9 cellular contexts compared by ENCODE assay signal in genomic region chr9:126613656-126614055, GRCh38. TPM values are rescaled to one million over a fixed set of nuclear protein-coding genes. Genes with fewer than 3 reads are reported as not detected.
DNase-seq lines count a peak whose midpoint lies in the region; ATAC-seq, FAIRE-seq and TF ChIP-seq lines count a peak whose summit lies in the region.
"Had no signal": no experiment of that assay in that cellular context is flagged by ENCODE, and none has a peak within 500 bp of the region (broad histone marks: within the 10 kb centered on the region; RNA-seq: fewer than 3 reads in every experiment).

Gene LMX1B (plus strand): TSS chr9:126613928. CDS start chr9:126614450, 522 bp downstream.

- peaks cover 3% of the 10 kb centered on the region; the same call in 1 of the 3 replicates for H3K9me3 Mint-ChIP-seq in GM23338
- no peaks in the 10 kb centered on the region for H3K9me3 Mint-ChIP-seq in activated naive CD8-positive, alpha-beta T cell treated with anti-CD3 and anti-CD28 coated beads for 36 hours

- H3K4me3 ChIP-seq in A549: peak within 1 kb of the TSS; percentile 79
- H3K4me3 ChIP-seq in GM23338: peak within 1 kb of the TSS; percentile 58
- peak within 1 kb of the TSS; percentile 20 to 42 for H3K4me3 ChIP-seq in vagina
- H3K4me3 ChIP-seq: GM12878 had no signal

- TF ChIP-seq POLR2A in A549 (IDR thresholded peaks at IDR 0.05; ENCODE audit: low read length) (peak; percentile 39), vagina (IDR thresholded peaks at IDR 0.05) (no peak)

- intact Hi-C loops in vagina (cut with DNase I): no loop called here

- H3K79me2 ChIP-seq in GM23338 (replicated peaks; ENCODE audit: insufficient read depth): no peaks in the 10 kb centered on the region

- POLR2A ChIA-PET in A549 (lab: Yijun Ruan, JAX): no interaction called here

- peaks cover 10% of the 10 kb centered on the region; the same call in 1 of the 2 replicates for H4K20me1 ChIP-seq in GM23338 (replicated peaks; ENCODE audit: insufficient read depth)

- H3K4me1 Mint-ChIP-seq in GM23338: peaks cover 48% of the 10 kb centered on the region
- H3K4me1 Mint-ChIP-seq in activated naive CD8-positive, alpha-beta T cell treated with anti-CD3 and anti-CD28 coated beads for 36 hours: peaks cover 24% of the 10 kb centered on the region

- peak within 1 kb of the TSS; percentile 72 for H3K4me3 Mint-ChIP-seq in GM23338
- peak within 1 kb of the TSS; percentile 61 for H3K4me3 Mint-ChIP-seq in activated naive CD8-positive, alpha-beta T cell treated with anti-CD3 and anti-CD28 coated beads for 36 hours

- H3K36me3 ChIP-seq in GM23338 (ENCODE audit: insufficient read depth): no peaks in the 10 kb centered on the region
- H3K36me3 ChIP-seq in vagina: no peaks in the 10 kb centered on the region

- TF ChIP-seq EP300 in A549 (IDR thresholded peaks at IDR 0.05): no peak

- H3K27me3 Mint-ChIP-seq in GM23338 (ENCODE audit: insufficient read depth, low read depth, poor library complexity): peaks cover 92% of the 10 kb centered on the region
- peaks cover 88% of the 10 kb centered on the region for H3K27me3 Mint-ChIP-seq in activated naive CD8-positive, alpha-beta T cell treated with anti-CD3 and anti-CD28 coated beads for 36 hours

- H3K36me3 Mint-ChIP-seq in GM23338 (ENCODE audit: low read depth): no peaks in the 10 kb centered on the region
- no peaks in the 10 kb centered on the region for H3K36me3 Mint-ChIP-seq in activated naive CD8-positive, alpha-beta T cell treated with anti-CD3 and anti-CD28 coated beads for 36 hours

- H3K4me2 ChIP-seq in A549: peak within 1 kb of the TSS; percentile 97
- H3K4me2 ChIP-seq in GM23338: peak within 1 kb of the TSS; percentile 85

- DNase-seq in A549 (ENCODE audit: low read depth in 1 of 2, low spot score in 1 of 2) (peak; percentile 89), GM23338 (ENCODE audit: low spot score) (peak; percentile 89), iPS-NIHi11 (ENCODE audit: low spot score) (peak; percentile 81), vagina (ENCODE audit: extremely low spot score in 2 of 2) (no peak)
- no peak for DNase-seq in activated naive CD8-positive, alpha-beta T cell treated with anti-CD3 and anti-CD28 coated beads for 36 hours
- no peak for DNase-seq in effector CD4-positive, alpha-beta T cell

- no peaks in the 10 kb centered on the region for H3K9me3 ChIP-seq in A549
- no peaks in the 10 kb centered on the region for H3K9me3 ChIP-seq in vagina

- no peak for TF ChIP-seq RAD21 in A549 (conservative IDR thresholded peaks at IDR 0.05 in 1 of 2, IDR thresholded peaks at IDR 0.05 in 1 of 2)

- H3K9me2 ChIP-seq in GM23338 (ENCODE audit: insufficient read depth): no peaks in the 10 kb centered on the region

- H3K4me1 ChIP-seq in A549 (peaks cover 17% of the 10 kb centered on the region), GM23338 (ENCODE audit: insufficient read depth) (peaks cover 45% of the 10 kb centered on the region), vagina (peaks cover 40% of the 10 kb centered on the region)

- H3K27me3 ChIP-seq in GM23338 (ENCODE audit: insufficient read depth): peaks cover 94% of the 10 kb centered on the region
- H3K27me3 ChIP-seq in vagina: peaks cover 27% of the 10 kb centered on the region

- CTCF ChIA-PET in A549 (lab: Yijun Ruan, JAX): interaction anchor here (0.5 to 3.6 kb wide), 5 partner anchors 11 to 135 kb away, joined by 3 to 31 read pairs (median 3); no protein-coding TSS in a partner anchor

- H2AFZ ChIP-seq in GM23338: peak within 1 kb of the TSS; percentile 85

- no peak within 1 kb of the TSS for H3K27ac Mint-ChIP-seq in GM23338
- no peak within 1 kb of the TSS for H3K27ac Mint-ChIP-seq in activated naive CD8-positive, alpha-beta T cell treated with anti-CD3 and anti-CD28 coated beads for 36 hours

- FAIRE-seq in A549 (lab: Jason Lieb, UNC): no peak
- FAIRE-seq: GM12878 had no signal

- ATAC-seq in A549 (0 out of 6 replicates have a peak, but pooled peaks of 1 of the 2 experiments have one; percentile 14), GM23338 (no peak), GM21528 (IDR thresholded peaks at IDR 0.05; ENCODE audit: low FRiP score, unreplicated experiment) (no peak), HG02938 (IDR thresholded peaks at IDR 0.05; ENCODE audit: unreplicated experiment) (no peak)
- ATAC-seq: GM12878 had no signal

- H3K27ac ChIP-seq in A549 (peak within 1 kb of the TSS; percentile 66 to 83), GM23338 (ENCODE audit: low read depth) (no peak within 1 kb of the TSS), vagina (no peak within 1 kb of the TSS)

- H3F3A ChIP-seq in GM23338 (replicated peaks; ENCODE audit: low read depth): peaks cover 21% of the 10 kb centered on the region

- TF ChIP-seq CTCF in A549 (IDR thresholded peaks at IDR 0.05): no peak
- no peak for TF ChIP-seq CTCF in GM23338 (conservative IDR thresholded peaks at IDR 0.05; ENCODE audit: low read depth in 2 of 2)
- no peak for TF ChIP-seq CTCF in vagina (IDR thresholded peaks at IDR 0.05)

- 5% methylated on average over 17 of the region's 59 CpGs for WGBS in A549 (ENCODE audit: missing lambda C conversion rate)

TF ChIP-seq in A549, 52 proteins besides CTCF, POLR2A, EP300 and RAD21:
- TF ChIP-seq MAX (IDR thresholded peaks at IDR 0.05) (peak; percentile 61; the same call in 1 of the 2 replicates), E2F6 (IDR thresholded peaks at IDR 0.05; ENCODE audit: borderline replicate concordance, low read depth) (0 out of 2 replicates have a peak, but pooled peaks have one; percentile 37), RFX5 (IDR thresholded peaks at IDR 0.05) (no peak), PBX3 (IDR thresholded peaks at IDR 0.05) (peak; percentile 96), CHD2 (IDR thresholded peaks at IDR 0.05; ENCODE audit: low read length, partially characterized antibody) (peak; percentile 66), JUN (IDR thresholded peaks at IDR 0.05) (peak in 1 of 2 experiments; percentile 64; a peak in 3 of 5 replicates)

TF ChIP-seq in GM23338, 12 proteins besides CTCF, POLR2A, EP300 and RAD21:
- TF ChIP-seq ZNF331 (CRISPR knock-in tag; IDR thresholded peaks at IDR 0.05; ENCODE audit: low read depth) (no peak), CREB1 (CRISPR knock-in tag; IDR thresholded peaks at IDR 0.05; ENCODE audit: low read depth) (peak; percentile 33)

RNA-seq across cellular contexts. Expression of gene LMX1B, which starts in this region (rescaled TPM):
- polyA plus RNA-seq in A549 (2011; rRNA removed) (0.41 and 0.48 TPM in 2 replicates), A549 (2017; fragmentation: RNase III; extraction: RNeasy Plus Mini Kit Qiagen cat#74134 plus additional on column Dnase treatment) (0.56 to 0.98 TPM (median 0.57 TPM) in 3 replicates), GM23338 (2016; fragmentation: Nextera tagmentation; extraction: Ambion mirVana) (0.05 and 0.08 TPM in 2 replicates)
- polyA plus RNA-seq in A549 (2012; cell fraction: cytosol; rRNA removed): 0.99 and 1.5 TPM in 2 replicates
- polyA plus RNA-seq in A549 (2012; cell fraction: nucleus; rRNA removed): 1.2 and 1.5 TPM in 2 replicates
- polyA minus RNA-seq in A549 (2011; rRNA and poly(A)+ RNA removed): 0.37 and 0.49 TPM in 2 replicates
- total RNA-seq in GM23338 (2014; rRNA removed; shearing (Covaris generic)): 0.21 TPM in 1 of 2 replicates, not detected in the other
- not detected for total RNA-seq in activated naive CD8-positive, alpha-beta T cell treated with anti-CD3 and anti-CD28 coated beads for 36 hours
- not detected for total RNA-seq in vagina
- total RNA-seq: GM12878 had no signal
- polyA plus RNA-seq: GM12878 had no signal

Comparison
In these comparisons a context has a peak if more than half of its experiments do, and no peak if none do; other contexts are left out.
1. Peak in DNase-seq, H3K4me3 ChIP-seq and H3K4me2 ChIP-seq in GM23338; RNA of the gene not detected or under 1 TPM.
2. DNase-seq: peak in A549 (2 of 2) and iPS-NIHi11 (single experiment); none in activated naive CD8-positive, alpha-beta T cell treated with anti-CD3 and anti-CD28 coated beads for 36 hours (single experiment), vagina (0 of 2) and effector CD4-positive, alpha-beta T cell (single experiment).
3. H3K27ac ChIP-seq: peak in A549 (2 of 2); none in GM23338 (single experiment) and vagina (single experiment).
4. Peak in every context shown above with its lines, with median percentiles within 50 percentile points of each other: H3K4me3 ChIP-seq.